11 cellular contexts compared by ENCODE assay signal in genomic region chr4:185318679-185319078, GRCh38.
DNase-seq lines count a peak whose midpoint lies in the region; ATAC-seq lines count a peak whose summit lies in the region.
"Had no signal": no experiment of that assay in that cellular context is flagged by ENCODE, and none has a peak within 500 bp of the region (broad histone marks: within the 10 kb centered on the region; RNA-seq: fewer than 3 reads in every experiment).

No MANE protein-coding gene starts in this region.

- H3K36me3 Mint-ChIP-seq in T-helper 1 cell treated with Interleukin-12 subunit alpha and Interleukin-12 subunit beta and Interleukin-4 antibody, amounts not matched to agents 30 μg/mL and 1 μg/mL, for 36 hours (ENCODE audit: low read depth), result peaks cover 41% of the 10 kb centered on the region

- H3K4me1 Mint-ChIP-seq in T-helper 1 cell treated with Interleukin-12 subunit alpha and Interleukin-12 subunit beta and Interleukin-4 antibody, amounts not matched to agents 30 μg/mL and 1 μg/mL, for 36 hours (ENCODE audit: low read depth), result peaks cover 14% of the 10 kb centered on the region

- ATAC-seq in HG03432 (IDR thresholded peaks at IDR 0.05; ENCODE audit: unreplicated experiment), result peak; percentile 54
- ATAC-seq in GM19467 (IDR thresholded peaks at IDR 0.05; ENCODE audit: unreplicated experiment), result no peak
- no peak for ATAC-seq in GM19397 (IDR thresholded peaks at IDR 0.05; ENCODE audit: unreplicated experiment)

- peak overlapping the region; percentile 52 for H3K27ac Mint-ChIP-seq in T-helper 1 cell treated with Interleukin-12 subunit alpha and Interleukin-12 subunit beta and Interleukin-4 antibody, amounts not matched to agents 30 μg/mL and 1 μg/mL, for 36 hours

- H3K9me3 Mint-ChIP-seq in T-helper 1 cell treated with Interleukin-12 subunit alpha and Interleukin-12 subunit beta and Interleukin-4 antibody, amounts not matched to agents 30 μg/mL and 1 μg/mL, for 36 hours, result peaks cover 12% of the 10 kb centered on the region

- peak overlapping the region; percentile 30 for H3K4me3 Mint-ChIP-seq in T-helper 1 cell treated with Interleukin-12 subunit alpha and Interleukin-12 subunit beta and Interleukin-4 antibody, amounts not matched to agents 30 μg/mL and 1 μg/mL, for 36 hours

- DNase-seq in DMS53 (lab: John Stamatoyannopoulos, UW) (peak; percentile 81), iPS DF 19.7 (ENCODE audit: low read depth, low spot score) (peak; percentile 81), HT-29 (ENCODE audit: low spot score) (no peak), NCI-H1105 (lab: John Stamatoyannopoulos, UW) (no peak)
- DNase-seq: colonic mucosa, hypothalamus, trophoblast cell had no signal

- no peaks in the 10 kb centered on the region for H3K27me3 Mint-ChIP-seq in T-helper 1 cell treated with Interleukin-12 subunit alpha and Interleukin-12 subunit beta and Interleukin-4 antibody, amounts not matched to agents 30 μg/mL and 1 μg/mL, for 36 hours (ENCODE audit: low read depth)

Comparison
In these comparisons a context has a peak if more than half of its experiments do, and no peak if none do; other contexts are left out.
1. DNase-seq: peak in DMS53 (single experiment) and iPS DF 19.7 (single experiment); none in HT-29 (single experiment) and NCI-H1105 (single experiment).